ENCODE assay signal across 22 cellular contexts in the genomic region with DNA sequence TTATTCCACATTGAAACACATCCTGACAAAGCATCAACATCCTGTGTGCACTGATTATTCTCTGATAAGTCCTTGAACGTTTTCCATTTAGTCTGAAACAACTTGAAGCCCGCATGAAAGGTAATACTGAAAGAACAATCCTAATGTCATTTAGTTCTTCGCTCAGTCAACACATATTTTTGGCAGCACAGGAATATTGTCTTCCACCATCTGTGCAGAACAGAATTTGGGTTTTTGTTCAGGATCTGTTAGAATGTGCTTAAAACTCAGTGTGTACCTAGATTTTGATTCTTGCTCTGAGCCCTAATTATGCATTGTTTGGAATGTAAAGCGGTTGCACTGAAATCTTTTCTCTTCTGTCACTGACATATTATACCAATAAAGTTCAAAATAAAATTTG.
"Had no signal": no experiment of that assay in that cellular context is flagged by ENCODE, and none has a peak within 500 bp of the region (broad histone marks: within the 10 kb centered on the region; RNA-seq: fewer than 3 reads in every experiment).

No MANE protein-coding gene starts in this region.

- DNase-seq: KBM-7, MG63, NCI-H1092, NCI-H1105 treated with DMSO at 0.1 percent for 48 hours, NCI-H1417 treated with DMSO at 0.1 percent for 48 hours, NCI-H146, NCI-H1694 treated with DMSO at 0.1 percent for 48 hours, NCI-H1930, NCI-H2081, NCI-H2107, NCI-H2227 treated with DMSO at 0.1 percent for 48 hours, NCI-H524, NCI-H69, NCI-H774, OCI-M1, PC-9, Peyer's patch, SHP77 treated with DMSO at 0.1 percent for 48 hours, SJCRH30 had no signal

- H3K4me2 ChIP-seq: PC-9 had no signal

- H3K4me3 ChIP-seq: MG63, PC-9, Peyer's patch, SJCRH30 had no signal

- ATAC-seq: Right ventricle myocardium inferior, SK-N-SH treated with all-trans-retinoic acid at 6 μM for 48 hours had no signal

- H3K27ac ChIP-seq: HL-60, PC-9, Peyer's patch, SJCRH30 had no signal

- H3K9me3 ChIP-seq: MG63, Peyer's patch, SJCRH30 had no signal

- H3K4me1 ChIP-seq: Peyer's patch had no signal

- H3K27me3 ChIP-seq: MG63, Peyer's patch, SJCRH30 had no signal

- H3K36me3 ChIP-seq: MG63, Peyer's patch, SJCRH30 had no signal

- H2AFZ ChIP-seq: PC-9 had no signal
